3 cellular contexts compared by ENCODE assay signal in genomic region chr4:187664011-187664410, GRCh38.
"Had no signal": no experiment of that assay in that cellular context is flagged by ENCODE, and none has a peak within 500 bp of the region (broad histone marks: within the 10 kb centered on the region; RNA-seq: fewer than 3 reads in every experiment).

No MANE protein-coding gene starts in this region.

- ATAC-seq: GM12878 had no signal

- H3K4me3 ChIP-seq: GM12878 had no signal

- DNase-seq: GDM1, GF-D8 had no signal
